Comparison of ENCODE assay signal across 15 cellular contexts in the genomic region with DNA sequence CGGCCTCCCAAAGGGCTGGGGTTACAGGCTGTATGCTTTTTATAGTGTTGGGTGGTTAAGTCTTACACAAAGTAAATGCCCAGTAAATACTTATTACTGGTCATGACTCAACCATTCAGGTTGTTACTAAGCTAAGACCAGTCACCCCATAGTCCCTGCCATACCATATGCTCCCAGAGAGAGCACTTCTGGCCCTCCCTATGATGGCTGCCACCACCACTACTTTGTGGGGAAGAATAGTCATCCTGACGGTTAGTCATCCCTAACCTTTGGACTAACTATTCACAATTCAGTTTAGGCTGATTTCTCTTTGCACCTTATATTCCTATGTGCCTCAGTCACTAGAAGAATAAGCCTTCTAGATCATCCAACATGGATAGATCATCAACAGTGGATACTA. TPM values are rescaled to one million over a fixed set of nuclear protein-coding genes. Genes with fewer than 3 reads are reported as not detected.
DNase-seq lines count a peak whose midpoint lies in the region; ATAC-seq and TF ChIP-seq lines count a peak whose summit lies in the region.
"Had no signal": no experiment of that assay in that cellular context is flagged by ENCODE, and none has a peak within 500 bp of the region (broad histone marks: within the 10 kb centered on the region; RNA-seq: fewer than 3 reads in every experiment).

No MANE protein-coding gene starts in this region.

- H3K9me3 Mint-ChIP-seq in activated CD4-positive, alpha-beta memory T cell treated with anti-CD3 and anti-CD28 coated beads for 36 hours, result no peaks in the 10 kb centered on the region
- H3K9me3 Mint-ChIP-seq: natural killer cell had no signal

- H4K20me1 ChIP-seq in GM23248 (ENCODE audit: insufficient read depth), result no peaks in the 10 kb centered on the region

- WGBS in GM23248 (ENCODE audit: low coverage in 1 of 2, low lambda C conversion rate in 2 of 2, missing lambda C conversion rate in 2 of 2), 2 experiments, result 31 to 33% methylated on average over 2 of the region's 2 CpGs

- H3K27ac ChIP-seq in GM23248, result peak overlapping the region; percentile 33
- no peak overlapping the region for H3K27ac ChIP-seq in left ventricle myocardium inferior (replicated peaks)
- H3K27ac ChIP-seq: cardiac muscle cell, esophagus muscularis mucosa had no signal

- no peak overlapping the region for H3K9ac ChIP-seq in GM23248

- H3K4me1 ChIP-seq in GM23248 (ENCODE audit: insufficient read depth) (peaks cover 15% of the 10 kb centered on the region), left ventricle myocardium inferior (peaks cover 6% of the 10 kb centered on the region)

- DNase-seq in AG04449 (ENCODE audit: low read depth, low spot score) (peak; percentile 16), GM23248 (peak; percentile 95), hepatic stellate cell (ENCODE audit: low spot score) (peak; percentile 56), left ventricle myocardium inferior (no peak)
- no peak for DNase-seq in activated CD4-positive, alpha-beta memory T cell treated with anti-CD3 and anti-CD28 coated beads for 36 hours
- DNase-seq: activated T-cell treated with anti-CD3 and anti-CD28 coated beads, Interleukin-2, amount 50 U/mL, for 48 hours; H7; Karpas-422; natural killer cell had no signal

- in situ Hi-C loops in GM23248 (cut with MboI), result no loop called here

- H3K4me3 Mint-ChIP-seq in activated CD4-positive, alpha-beta memory T cell treated with anti-CD3 and anti-CD28 coated beads for 36 hours, result no peak overlapping the region
- H3K4me3 Mint-ChIP-seq: CD14-positive monocyte, natural killer cell had no signal

- intact Hi-C loops in left ventricle myocardium inferior (cut with micrococcal nuclease), result no loop called here
- intact Hi-C loops in activated CD4-positive, alpha-beta memory T cell treated with anti-CD3 and anti-CD28 coated beads for 36 hours (cut with micrococcal nuclease), result no loop called here

- H3K36me3 ChIP-seq in GM23248 (ENCODE audit: low read depth) (no peaks in the 10 kb centered on the region), left ventricle myocardium inferior (no peaks in the 10 kb centered on the region)
- H3K36me3 ChIP-seq: cardiac muscle cell, esophagus muscularis mucosa had no signal

- H3K27me3 Mint-ChIP-seq in activated CD4-positive, alpha-beta memory T cell treated with anti-CD3 and anti-CD28 coated beads for 36 hours, result no peaks in the 10 kb centered on the region

- H3K27ac Mint-ChIP-seq in activated CD4-positive, alpha-beta memory T cell treated with anti-CD3 and anti-CD28 coated beads for 36 hours, result no peak overlapping the region
- H3K27ac Mint-ChIP-seq: CD14-positive monocyte, natural killer cell had no signal

- POLR2A ChIA-PET in AG04449 (lab: Yijun Ruan, JAX), result interaction anchor here (0.6 to 0.7 kb wide), 3 partner anchors 15 to 190 kb away, joined by 3 read pairs; no protein-coding TSS in a partner anchor
- POLR2A ChIA-PET in activated CD4-positive, alpha-beta memory T cell treated with anti-CD3 and anti-CD28 coated beads for 36 hours (lab: Charles Lee), result no interaction called here

- no peaks in the 10 kb centered on the region for H3K4me1 Mint-ChIP-seq in activated CD4-positive, alpha-beta memory T cell treated with anti-CD3 and anti-CD28 coated beads for 36 hours (ENCODE audit: low read depth)
- H3K4me1 Mint-ChIP-seq: natural killer cell had no signal

- no peaks in the 10 kb centered on the region for H3K79me2 ChIP-seq in GM23248 (ENCODE audit: insufficient read depth)

- TF ChIP-seq CTCF in AG04449 (IDR thresholded peaks at IDR 0.05; ENCODE audit: insufficient read depth, low read length, missing control alignments) (no peak), left ventricle myocardium inferior (IDR thresholded peaks at IDR 0.05; ENCODE audit: borderline replicate concordance) (no peak)

- no peaks in the 10 kb centered on the region for H3K27me3 ChIP-seq in GM23248 (replicated peaks; ENCODE audit: insufficient read depth)
- peaks cover 2% of the 10 kb centered on the region for H3K27me3 ChIP-seq in left ventricle myocardium inferior (ENCODE audit: low read depth)
- H3K27me3 ChIP-seq: cardiac muscle cell, esophagus muscularis mucosa had no signal

- ATAC-seq in SK-N-SH treated with all-trans-retinoic acid at 6 μM for 48 hours, result peak; percentile 54
- no peak for ATAC-seq in HG03108 (IDR thresholded peaks at IDR 0.05; ENCODE audit: unreplicated experiment)
- ATAC-seq in GM19463 (IDR thresholded peaks at IDR 0.05; ENCODE audit: unreplicated experiment), result no peak
- ATAC-seq: natural killer cell had no signal

- no peaks in the 10 kb centered on the region for H3K9me2 ChIP-seq in GM23248 (ENCODE audit: insufficient read depth)

- H3K4me3 ChIP-seq in AG04449 (ENCODE audit: low read depth, low read length) (no peak overlapping the region), GM23248 (no peak overlapping the region), left ventricle myocardium inferior (no peak overlapping the region)
- H3K4me3 ChIP-seq: cardiac muscle cell, esophagus muscularis mucosa had no signal

- CTCF ChIA-PET in AG04449 (lab: Yijun Ruan, JAX), result interaction anchor here (1.2 to 3.6 kb wide), 2 partner anchors 25 to 27 kb away, joined by 5 to 17 read pairs; no protein-coding TSS in a partner anchor
- CTCF ChIA-PET in activated CD4-positive, alpha-beta memory T cell treated with anti-CD3 and anti-CD28 coated beads for 36 hours (lab: Charles Lee), result interaction anchor here (1.0 kb wide), 1 partner anchor 38 kb away, joined by 3 read pairs; no protein-coding TSS in a partner anchor

- H2AFZ ChIP-seq in GM23248, result no peak overlapping the region

- H3K4me2 ChIP-seq in GM23248 (ENCODE audit: unreplicated experiment), result no peak overlapping the region

- H3K36me3 Mint-ChIP-seq in activated CD4-positive, alpha-beta memory T cell treated with anti-CD3 and anti-CD28 coated beads for 36 hours, result no peaks in the 10 kb centered on the region
- H3K36me3 Mint-ChIP-seq: CD14-positive monocyte, natural killer cell had no signal

- peaks cover 26% of the 10 kb centered on the region; the same call in 1 of the 2 replicates for H3F3A ChIP-seq in GM23248 (ENCODE audit: insufficient read depth)

- no peaks in the 10 kb centered on the region for H3K9me3 ChIP-seq in GM23248 (ENCODE audit: low read depth)
- no peaks in the 10 kb centered on the region for H3K9me3 ChIP-seq in left ventricle myocardium inferior (replicated peaks)
- H3K9me3 ChIP-seq: esophagus muscularis mucosa had no signal

TF ChIP-seq in SK-N-SH treated with all-trans-retinoic acid at 6 μM for 48 hours, 23 proteins besides CTCF, POLR2A, EP300 and RAD21:
- TF ChIP-seq ESRRG (CRISPR knock-in tag; IDR thresholded peaks at IDR 0.05), result no peak

RNA-seq across cellular contexts. Expression of gene EPCAM, which starts 8.2 kb away (rescaled TPM):
- total RNA-seq in GM23248 (2014; rRNA removed; shearing (Covaris generic)), result 0.22 TPM in 1 of 2 replicates, not detected in the other
- not detected in 2 replicates for polyA plus RNA-seq in GM23248 (2016; fragmentation: Nextera tagmentation; extraction: Ambion mirVana)
- not detected for total RNA-seq in left ventricle myocardium inferior
- total RNA-seq in activated CD4-positive, alpha-beta memory T cell treated with anti-CD3 and anti-CD28 coated beads for 36 hours, result under 1 TPM; 0.57 to 0.63 TPM
- total RNA-seq: esophagus muscularis mucosa, natural killer cell had no signal
- polyA plus RNA-seq: CD14-positive monocyte had no signal

RNA-seq across cellular contexts. Expression of gene MSH2, which starts 42.0 kb away (rescaled TPM):
- total RNA-seq in GM23248 (2014; rRNA removed; shearing (Covaris generic)), result 21.6 and 21.8 TPM in 2 replicates
- polyA plus RNA-seq in GM23248 (2016; fragmentation: Nextera tagmentation; extraction: Ambion mirVana), result 17.1 and 17.8 TPM in 2 replicates
- 14.8 TPM for total RNA-seq in left ventricle myocardium inferior
- 10 to 100 TPM; 57.0 to 59.1 TPM for total RNA-seq in activated CD4-positive, alpha-beta memory T cell treated with anti-CD3 and anti-CD28 coated beads for 36 hours

Comparison
In these comparisons a context has a peak if more than half of its experiments do, and no peak if none do; other contexts are left out.
1. DNase-seq: peak in AG04449 (single experiment), GM23248 (single experiment) and hepatic stellate cell (single experiment); none in left ventricle myocardium inferior (single experiment) and activated CD4-positive, alpha-beta memory T cell treated with anti-CD3 and anti-CD28 coated beads for 36 hours (single experiment).